In genomic region chr19:47109541-47110375, GRCh38 we compare ENCODE assay signal across 8 cellular contexts. TPM values are rescaled to one million over a fixed set of nuclear protein-coding genes. Genes with fewer than 3 reads are reported as not detected.
A peak's percentile ranks its signal among the peaks of the same experiment; 100 is the strongest.
DNase-seq lines count a peak whose midpoint lies in the region; ATAC-seq and TF ChIP-seq lines count a peak whose summit lies in the region.

No MANE protein-coding gene starts in this region.

- peak overlapping the region; percentile 95 for H3K4me3 ChIP-seq in iPS-11a (ENCODE audit: low read depth, low read length)

- H3K4me1 Mint-ChIP-seq in activated naive CD8-positive, alpha-beta T cell treated with anti-CD3 and anti-CD28 coated beads, Interleukin-2, amount 50 U/mL, for 24 hours: peaks cover 63% of the 10 kb centered on the region

- peak; percentile 80 for DNase-seq in OCI-M1 (lab: John Stamatoyannopoulos, UW)
- DNase-seq in activated naive CD8-positive, alpha-beta T cell treated with anti-CD3 and anti-CD28 coated beads, Interleukin-2, amount 50 U/mL, for 24 hours: peak; percentile 56
- peak; percentile 64 to 68 for DNase-seq in stimulated activated CD4-positive, alpha-beta T cell treated with anti-CD3 and anti-CD28 coated beads, Interleukin-15, amount 100 ng/mL, for 48 hours (ENCODE audit: low read depth in 2 of 2)
- DNase-seq in SK-N-DZ (ENCODE audit: low spot score): no peak

- no peaks in the 10 kb centered on the region for H3K9me3 Mint-ChIP-seq in activated naive CD8-positive, alpha-beta T cell treated with anti-CD3 and anti-CD28 coated beads, Interleukin-2, amount 50 U/mL, for 24 hours

- ATAC-seq in activated naive CD8-positive, alpha-beta T cell treated with anti-CD3 and anti-CD28 coated beads, Interleukin-2, amount 50 U/mL, for 24 hours: no peak
- ATAC-seq in HG02642 (IDR thresholded peaks at IDR 0.05; ENCODE audit: poor library complexity, unreplicated experiment): no peak
- ATAC-seq in GM19397 (IDR thresholded peaks at IDR 0.05; ENCODE audit: unreplicated experiment): no peak

- H3K36me3 Mint-ChIP-seq in activated naive CD8-positive, alpha-beta T cell treated with anti-CD3 and anti-CD28 coated beads, Interleukin-2, amount 50 U/mL, for 24 hours (ENCODE audit: low read depth): peaks cover 52% of the 10 kb centered on the region

- H3K27ac Mint-ChIP-seq in activated naive CD8-positive, alpha-beta T cell treated with anti-CD3 and anti-CD28 coated beads, Interleukin-2, amount 50 U/mL, for 24 hours: peak overlapping the region; percentile 98

- peak; percentile 52 for TF ChIP-seq POLR2A in GM19193 (IDR thresholded peaks at IDR 0.05; ENCODE audit: extremely low read depth, insufficient read depth, insufficient read length)

- peaks cover 2% of the 10 kb centered on the region for H3K27me3 Mint-ChIP-seq in activated naive CD8-positive, alpha-beta T cell treated with anti-CD3 and anti-CD28 coated beads, Interleukin-2, amount 50 U/mL, for 24 hours

- peak overlapping the region; percentile 93 for H3K4me3 Mint-ChIP-seq in activated naive CD8-positive, alpha-beta T cell treated with anti-CD3 and anti-CD28 coated beads, Interleukin-2, amount 50 U/mL, for 24 hours

RNA-seq across cellular contexts. Expression of gene ZC3H4, which starts 3.8 kb away (rescaled TPM):
- polyA plus RNA-seq in SK-N-DZ (2014; cell fraction: cytosol; rRNA removed): 6.1 and 9.0 TPM in 2 replicates
- 6.8 and 11.8 TPM in 2 replicates for polyA plus RNA-seq in SK-N-DZ (2014; cell fraction: nucleus; rRNA removed)

RNA-seq across cellular contexts. Expression of gene SAE1, which starts 20.9 kb away (rescaled TPM):
- 168 and 204 TPM in 2 replicates for polyA plus RNA-seq in SK-N-DZ (2014; cell fraction: cytosol; rRNA removed)
- polyA plus RNA-seq in SK-N-DZ (2014; cell fraction: nucleus; rRNA removed): 60.9 and 65.5 TPM in 2 replicates
